In genomic region chr10:101222683-101223273, GRCh38 we compare ENCODE assay signal across 10 cellular contexts. TPM values are rescaled to one million over a fixed set of nuclear protein-coding genes. Genes with fewer than 3 reads are reported as not detected.
DNase-seq lines count a peak whose midpoint lies in the region; ATAC-seq, FAIRE-seq and TF ChIP-seq lines count a peak whose summit lies in the region.
"Had no signal": no experiment of that assay in that cellular context is flagged by ENCODE, and none has a peak within 500 bp of the region (broad histone marks: within the 10 kb centered on the region; RNA-seq: fewer than 3 reads in every experiment).

No MANE protein-coding gene starts in this region.

- peaks cover 15% of the 10 kb centered on the region for H3K4me1 Mint-ChIP-seq in activated naive CD8-positive, alpha-beta T cell treated with anti-CD3 and anti-CD28 coated beads, Interleukin-2, amount 10 ng/mL, durations not matched to agents 7 days and 5 days
- peaks cover 40% of the 10 kb centered on the region for H3K4me1 Mint-ChIP-seq in stimulated activated memory B cell treated with anti-CD40 and anti-IgM and Interleukin-4, amounts not matched to agents 10 μg/mL and 1 μg/mL and 100 μg/mL, for 72 hours
- H3K4me1 Mint-ChIP-seq in activated naive CD4-positive, alpha-beta T cell treated with anti-CD3 and anti-CD28 coated beads for 36 hours (ENCODE audit: low read depth): peaks cover 41% of the 10 kb centered on the region

- DNase-seq in GM20000 (ENCODE audit: low spot score) (peak; percentile 36), left kidney (ENCODE audit: low read depth, low spot score) (peak; percentile 65), A172 (ENCODE audit: low spot score) (no peak), GM12892 (ENCODE audit: insufficient read length) (no peak)
- peak; percentile 51 for DNase-seq in activated naive CD8-positive, alpha-beta T cell treated with anti-CD3 and anti-CD28 coated beads, Interleukin-2, amount 10 ng/mL, durations not matched to agents 7 days and 5 days
- DNase-seq in activated naive CD4-positive, alpha-beta T cell treated with anti-CD3 and anti-CD28 coated beads for 36 hours: no peak
- DNase-seq: substantia nigra had no signal

- intact Hi-C loops in activated naive CD4-positive, alpha-beta T cell treated with anti-CD3 and anti-CD28 coated beads for 36 hours (cut with micrococcal nuclease): loop anchor here (10.0 kb wide), 2 partner anchors 478 to 568 kb away; partner anchors contain the start of gene PAX2

- H3K9me3 Mint-ChIP-seq in activated naive CD8-positive, alpha-beta T cell treated with anti-CD3 and anti-CD28 coated beads, Interleukin-2, amount 10 ng/mL, durations not matched to agents 7 days and 5 days: no peaks in the 10 kb centered on the region
- peaks cover 9% of the 10 kb centered on the region for H3K9me3 Mint-ChIP-seq in stimulated activated memory B cell treated with anti-CD40 and anti-IgM and Interleukin-4, amounts not matched to agents 10 μg/mL and 1 μg/mL and 100 μg/mL, for 72 hours
- H3K9me3 Mint-ChIP-seq in activated naive CD4-positive, alpha-beta T cell treated with anti-CD3 and anti-CD28 coated beads for 36 hours: no peaks in the 10 kb centered on the region

- TF ChIP-seq POLR2A in GM12892 (IDR thresholded peaks at IDR 0.05; ENCODE audit: low read depth, low read length): no peak

- CTCF ChIA-PET in activated naive CD4-positive, alpha-beta T cell treated with anti-CD3 and anti-CD28 coated beads for 36 hours (lab: Charles Lee): interaction anchor here (1.2 to 1.9 kb wide), 3 partner anchors 9 to 61 kb away, joined by 3 to 18 read pairs (median 4); no protein-coding TSS in a partner anchor

- peaks cover 91% of the 10 kb centered on the region for H3K27me3 Mint-ChIP-seq in activated naive CD8-positive, alpha-beta T cell treated with anti-CD3 and anti-CD28 coated beads, Interleukin-2, amount 10 ng/mL, durations not matched to agents 7 days and 5 days
- peaks cover 99% of the 10 kb centered on the region for H3K27me3 Mint-ChIP-seq in stimulated activated memory B cell treated with anti-CD40 and anti-IgM and Interleukin-4, amounts not matched to agents 10 μg/mL and 1 μg/mL and 100 μg/mL, for 72 hours
- H3K27me3 Mint-ChIP-seq in activated naive CD4-positive, alpha-beta T cell treated with anti-CD3 and anti-CD28 coated beads for 36 hours (ENCODE audit: low read depth): peaks cover 88% of the 10 kb centered on the region

- FAIRE-seq in GM12892 (lab: Jason Lieb, UNC): no peak

- H3K36me3 Mint-ChIP-seq in activated naive CD8-positive, alpha-beta T cell treated with anti-CD3 and anti-CD28 coated beads, Interleukin-2, amount 10 ng/mL, durations not matched to agents 7 days and 5 days: no peaks in the 10 kb centered on the region
- peaks cover 6% of the 10 kb centered on the region for H3K36me3 Mint-ChIP-seq in stimulated activated memory B cell treated with anti-CD40 and anti-IgM and Interleukin-4, amounts not matched to agents 10 μg/mL and 1 μg/mL and 100 μg/mL, for 72 hours
- H3K36me3 Mint-ChIP-seq in activated naive CD4-positive, alpha-beta T cell treated with anti-CD3 and anti-CD28 coated beads for 36 hours (ENCODE audit: low read depth): no peaks in the 10 kb centered on the region

- H3K4me3 Mint-ChIP-seq in activated naive CD8-positive, alpha-beta T cell treated with anti-CD3 and anti-CD28 coated beads, Interleukin-2, amount 10 ng/mL, durations not matched to agents 7 days and 5 days: peak overlapping the region; percentile 27
- peak overlapping the region; percentile 69 for H3K4me3 Mint-ChIP-seq in stimulated activated memory B cell treated with anti-CD40 and anti-IgM and Interleukin-4, amounts not matched to agents 10 μg/mL and 1 μg/mL and 100 μg/mL, for 72 hours
- H3K4me3 Mint-ChIP-seq in activated naive CD4-positive, alpha-beta T cell treated with anti-CD3 and anti-CD28 coated beads for 36 hours: no peak overlapping the region

- POLR2A ChIA-PET in activated naive CD8-positive, alpha-beta T cell treated with anti-CD3 and anti-CD28 coated beads, Interleukin-2, amount 10 ng/mL, durations not matched to agents 7 days and 5 days (lab: Charles Lee): interaction anchor here (1.0 kb wide), 2 partner anchors 81 to 574 kb away, joined by 3 read pairs; no protein-coding TSS in a partner anchor

- ATAC-seq in activated naive CD8-positive, alpha-beta T cell treated with anti-CD3 and anti-CD28 coated beads, Interleukin-2, amount 10 ng/mL, durations not matched to agents 7 days and 5 days (ENCODE audit: low read depth): no peak
- ATAC-seq in stimulated activated memory B cell treated with anti-CD40 and anti-IgM and Interleukin-4, amounts not matched to agents 10 μg/mL and 1 μg/mL and 100 μg/mL, for 72 hours: no peak
- no peak for ATAC-seq in HG03108 (IDR thresholded peaks at IDR 0.05; ENCODE audit: unreplicated experiment)

- H3K27ac Mint-ChIP-seq in activated naive CD8-positive, alpha-beta T cell treated with anti-CD3 and anti-CD28 coated beads, Interleukin-2, amount 10 ng/mL, durations not matched to agents 7 days and 5 days: no peak overlapping the region
- no peak overlapping the region for H3K27ac Mint-ChIP-seq in stimulated activated memory B cell treated with anti-CD40 and anti-IgM and Interleukin-4, amounts not matched to agents 10 μg/mL and 1 μg/mL and 100 μg/mL, for 72 hours
- H3K27ac Mint-ChIP-seq in activated naive CD4-positive, alpha-beta T cell treated with anti-CD3 and anti-CD28 coated beads for 36 hours: no peak overlapping the region

- TF ChIP-seq CTCF in GM20000 (IDR thresholded peaks at IDR 0.05; ENCODE audit: extremely low read depth, missing control alignments): no peak

RNA-seq across cellular contexts. Expression of gene LBX1, which starts 6.5 kb away (rescaled TPM):
- not detected for total RNA-seq in activated naive CD8-positive, alpha-beta T cell treated with anti-CD3 and anti-CD28 coated beads, Interleukin-2, amount 10 ng/mL, durations not matched to agents 7 days and 5 days
- 1.1 and 1.2 TPM in 2 replicates for total RNA-seq in A172 (2014; rRNA removed; shearing (Covaris generic))
- polyA plus RNA-seq in GM12892 (2012; ENCODE audit: missing spikeins): not detected
- not detected for total RNA-seq in activated naive CD4-positive, alpha-beta T cell treated with anti-CD3 and anti-CD28 coated beads for 36 hours
- total RNA-seq: dermis microvascular lymphatic vessel endothelial cell had no signal

Comparison
In these comparisons a context has a peak if more than half of its experiments do, and no peak if none do; other contexts are left out.
1. DNase-seq: peak in GM20000 (single experiment), activated naive CD8-positive, alpha-beta T cell treated with anti-CD3 and anti-CD28 coated beads, Interleukin-2, amount 10 ng/mL, durations not matched to agents 7 days and 5 days (single experiment) and left kidney (single experiment); none in A172 (single experiment), GM12892 (single experiment) and activated naive CD4-positive, alpha-beta T cell treated with anti-CD3 and anti-CD28 coated beads for 36 hours (single experiment).